Comparison of ENCODE assay signal across 1 cellular context in genomic region chr7:3995187-3995586, GRCh38.
TF ChIP-seq lines count a peak whose summit lies in the region.

No MANE protein-coding gene starts in this region.

TF ChIP-seq in GM23338, 12 proteins besides CTCF, POLR2A, EP300 and RAD21 (continued from another document):
- TF ChIP-seq ZNF462 (CRISPR knock-in tag; IDR thresholded peaks at IDR 0.05) (no peak), EZH2 (IDR thresholded peaks at IDR 0.05; ENCODE audit: low read depth, unreplicated experiment) (no peak), STAT1 (IDR thresholded peaks at IDR 0.05; ENCODE audit: unreplicated experiment) (no peak), JUNB (IDR thresholded peaks at IDR 0.05; ENCODE audit: unreplicated experiment) (no peak), EZH2phosphoT487 (IDR thresholded peaks at IDR 0.05; ENCODE audit: unreplicated experiment) (no peak)
TF ChIP-seq in GM23338: peak in this region for 0.
